ENCODE assay signal across 8 cellular contexts in genomic region chr11:46701078-46701654, GRCh38. TPM values are rescaled to one million over a fixed set of nuclear protein-coding genes. Genes with fewer than 3 reads are reported as not detected.
DNase-seq lines count a peak whose midpoint lies in the region; TF ChIP-seq lines count a peak whose summit lies in the region.

No MANE protein-coding gene starts in this region.

- peak overlapping the region; percentile 36 for H2AFZ ChIP-seq in neural cell (ENCODE audit: low read depth, low read length)

- no peaks in the 10 kb centered on the region for H4K20me1 ChIP-seq in neural cell (ENCODE audit: insufficient read depth)

- DNase-seq in ELR (ENCODE audit: low read depth) (peak; percentile 23), colonic mucosa (peak; percentile 34), midbrain (lab: John Stamatoyannopoulos, UW) (no peak), NCI-H226 (no peak), RKO (ENCODE audit: low spot score) (no peak)
- no peak for DNase-seq in Jurkat, Clone E6-1 (ENCODE audit: low read depth, low spot score)
- no peak for DNase-seq in stimulated activated CD4-positive, alpha-beta T cell treated with anti-CD3 and anti-CD28 coated beads, Interleukin-2, amount 100 ng/mL, for 48 hours

- no peaks in the 10 kb centered on the region for H3K9me2 ChIP-seq in neural cell (ENCODE audit: insufficient read depth, low read length)

- peaks cover 29% of the 10 kb centered on the region for H3K79me2 ChIP-seq in neural cell (replicated peaks; ENCODE audit: insufficient read depth, low read length)

- peak overlapping the region; percentile 99 for H3K4me3 ChIP-seq in Jurkat, Clone E6-1 (ENCODE audit: low read length)
- H3K4me3 ChIP-seq in colonic mucosa (peak overlapping the region; percentile 98), neural cell (ENCODE audit: low read length) (peak overlapping the region; percentile 88)

- intact Hi-C loops in colonic mucosa (cut with DNase I): no loop called here

- H3K27me3 ChIP-seq in colonic mucosa (no peaks in the 10 kb centered on the region), neural cell (ENCODE audit: insufficient read depth, low read depth, low read length) (no peaks in the 10 kb centered on the region)

- peak overlapping the region; percentile 93 for H3K27ac ChIP-seq in colonic mucosa
- H3K27ac ChIP-seq in neural cell (ENCODE audit: low read length): peak overlapping the region; percentile 96

- H3K9me3 ChIP-seq in colonic mucosa (no peaks in the 10 kb centered on the region), neural cell (ENCODE audit: low read length) (no peaks in the 10 kb centered on the region)

- TF ChIP-seq CTCF in colonic mucosa (IDR thresholded peaks at IDR 0.05) (no peak), neural cell (IDR thresholded peaks at IDR 0.05; ENCODE audit: poor library complexity, severe bottlenecking) (no peak)

- H3K9ac ChIP-seq in colonic mucosa (ENCODE audit: low read depth in 2 of 2, low read length in 2 of 2): peak overlapping the region; percentile 83 to 95
- peak overlapping the region; percentile 92 for H3K9ac ChIP-seq in neural cell (ENCODE audit: low read length)

- TF ChIP-seq RAD21 in neural cell (conservative IDR thresholded peaks at IDR 0.05): no peak

- peaks cover 31% of the 10 kb centered on the region for H3K36me3 ChIP-seq in colonic mucosa
- no peaks in the 10 kb centered on the region for H3K36me3 ChIP-seq in neural cell (ENCODE audit: insufficient read depth, low read length)

- no peaks in the 10 kb centered on the region for H3F3A ChIP-seq in neural cell (ENCODE audit: insufficient read depth, low read length, poor library complexity, severe bottlenecking)

- TF ChIP-seq EP300 in neural cell (conservative IDR thresholded peaks at IDR 0.05; ENCODE audit: poor library complexity, severe bottlenecking): no peak

- H3K4me2 ChIP-seq in neural cell (ENCODE audit: low read length): peak overlapping the region; percentile 52

- peaks cover 11% of the 10 kb centered on the region for H3K4me1 ChIP-seq in colonic mucosa

TF ChIP-seq in neural cell, 6 proteins besides CTCF, POLR2A, EP300 and RAD21:
- no peak for TF ChIP-seq TAF1 (IDR thresholded peaks at IDR 0.05; ENCODE audit: low read depth)
- TF ChIP-seq SMC3 (conservative IDR thresholded peaks at IDR 0.05; ENCODE audit: poor library complexity): no peak
- TF ChIP-seq MXI1 (conservative IDR thresholded peaks at IDR 0.05; ENCODE audit: poor library complexity, severe bottlenecking): no peak
- TF ChIP-seq, protein P1, sequence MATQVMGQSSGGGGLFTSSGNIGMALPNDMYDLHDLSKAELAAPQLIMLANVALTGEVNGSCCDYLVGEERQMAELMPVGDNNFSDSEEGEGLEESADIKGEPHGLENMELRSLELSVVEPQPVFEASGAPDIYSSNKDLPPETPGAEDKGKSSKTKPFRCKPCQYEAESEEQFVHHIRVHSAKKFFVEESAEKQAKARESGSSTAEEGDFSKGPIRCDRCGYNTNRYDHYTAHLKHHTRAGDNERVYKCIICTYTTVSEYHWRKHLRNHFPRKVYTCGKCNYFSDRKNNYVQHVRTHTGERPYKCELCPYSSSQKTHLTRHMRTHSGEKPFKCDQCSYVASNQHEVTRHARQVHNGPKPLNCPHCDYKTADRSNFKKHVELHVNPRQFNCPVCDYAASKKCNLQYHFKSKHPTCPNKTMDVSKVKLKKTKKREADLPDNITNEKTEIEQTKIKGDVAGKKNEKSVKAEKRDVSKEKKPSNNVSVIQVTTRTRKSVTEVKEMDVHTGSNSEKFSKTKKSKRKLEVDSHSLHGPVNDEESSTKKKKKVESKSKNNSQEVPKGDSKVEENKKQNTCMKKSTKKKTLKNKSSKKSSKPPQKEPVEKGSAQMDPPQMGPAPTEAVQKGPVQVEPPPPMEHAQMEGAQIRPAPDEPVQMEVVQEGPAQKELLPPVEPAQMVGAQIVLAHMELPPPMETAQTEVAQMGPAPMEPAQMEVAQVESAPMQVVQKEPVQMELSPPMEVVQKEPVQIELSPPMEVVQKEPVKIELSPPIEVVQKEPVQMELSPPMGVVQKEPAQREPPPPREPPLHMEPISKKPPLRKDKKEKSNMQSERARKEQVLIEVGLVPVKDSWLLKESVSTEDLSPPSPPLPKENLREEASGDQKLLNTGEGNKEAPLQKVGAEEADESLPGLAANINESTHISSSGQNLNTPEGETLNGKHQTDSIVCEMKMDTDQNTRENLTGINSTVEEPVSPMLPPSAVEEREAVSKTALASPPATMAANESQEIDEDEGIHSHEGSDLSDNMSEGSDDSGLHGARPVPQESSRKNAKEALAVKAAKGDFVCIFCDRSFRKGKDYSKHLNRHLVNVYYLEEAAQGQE (IDR thresholded peaks at IDR 0.05; ENCODE audit: borderline replicate concordance): no peak

RNA-seq across cellular contexts. Expression of gene ZNF408, which starts 0.3 kb away (rescaled TPM):
- 7.7 TPM for polyA plus RNA-seq in Jurkat, Clone E6-1 (2012; ENCODE audit: insufficient read depth, insufficient read length)
- 10 to 100 TPM; 11.7 to 15.5 TPM for total RNA-seq in colonic mucosa
- 9.1 and 15.5 TPM in 2 replicates for polyA plus RNA-seq in neural cell
- 12.6 and 20.2 TPM in 2 replicates for polyA minus RNA-seq in neural cell

RNA-seq across cellular contexts. Expression of gene ARHGAP1, which starts 0.7 kb away (rescaled TPM):
- polyA plus RNA-seq in Jurkat, Clone E6-1 (2012; ENCODE audit: insufficient read depth, insufficient read length): 24.7 TPM
- 10 to 100 TPM; 68.3 to 81.7 TPM for total RNA-seq in colonic mucosa
- 8.9 and 9.3 TPM in 2 replicates for polyA plus RNA-seq in neural cell
- polyA minus RNA-seq in neural cell: 19.2 and 22.9 TPM in 2 replicates

RNA-seq across cellular contexts. Expression of gene F2, which starts 17.8 kb away (rescaled TPM):
- not detected for polyA plus RNA-seq in Jurkat, Clone E6-1 (2012; ENCODE audit: insufficient read depth, insufficient read length)
- total RNA-seq in colonic mucosa: 1 to 10 TPM in 1 of 2 donors, not detected in 1; 1.2 TPM
- polyA plus RNA-seq in neural cell: 0.40 and 0.94 TPM in 2 replicates
- 0.35 TPM in 1 of 2 replicates, not detected in the other for polyA minus RNA-seq in neural cell

Comparison
In these comparisons a context has a peak if more than half of its experiments do, and no peak if none do; other contexts are left out.
1. DNase-seq: peak in ELR (single experiment) and colonic mucosa (single experiment); none in Jurkat, Clone E6-1 (single experiment), midbrain (single experiment), NCI-H226 (single experiment), RKO (single experiment) and stimulated activated CD4-positive, alpha-beta T cell treated with anti-CD3 and anti-CD28 coated beads, Interleukin-2, amount 100 ng/mL, for 48 hours (0 of 2).
2. Peak in every context shown above with its lines, with median percentiles within 50 percentile points of each other: H3K4me3 ChIP-seq.